8 cellular contexts compared by ENCODE assay signal in genomic region chr3:45034612-45035252, GRCh38. TPM values are rescaled to one million over a fixed set of nuclear protein-coding genes. Genes with fewer than 3 reads are reported as not detected.
DNase-seq lines count a peak whose midpoint lies in the region; ATAC-seq and TF ChIP-seq lines count a peak whose summit lies in the region.

No MANE protein-coding gene starts in this region.

- peaks cover 6% of the 10 kb centered on the region for H3K27me3 ChIP-seq in CD4-positive, CD25-positive, alpha-beta regulatory T cell (ENCODE audit: control insufficient read depth, insufficient read depth, low read length)

- H3K9me3 Mint-ChIP-seq in CD4-positive, CD25-positive, alpha-beta regulatory T cell, result no peaks in the 10 kb centered on the region
- H3K9me3 Mint-ChIP-seq in activated naive CD4-positive, alpha-beta T cell treated with anti-CD3 and anti-CD28 coated beads, Interleukin-2, amount 10 ng/mL, durations not matched to agents 7 days and 5 days, result no peaks in the 10 kb centered on the region
- H3K9me3 Mint-ChIP-seq in naive thymus-derived CD8-positive, alpha-beta T cell, result no peaks in the 10 kb centered on the region
- no peaks in the 10 kb centered on the region for H3K9me3 Mint-ChIP-seq in endothelial cell (ENCODE audit: unreplicated experiment)

- H3K36me3 ChIP-seq in CD4-positive, CD25-positive, alpha-beta regulatory T cell (ENCODE audit: control insufficient read depth, insufficient read depth, low read length), result no peaks in the 10 kb centered on the region

- H3K9me3 ChIP-seq in CD4-positive, CD25-positive, alpha-beta regulatory T cell (ENCODE audit: control insufficient read depth in 2 of 2, low read length in 2 of 2), result no peaks in the 10 kb centered on the region

- peak overlapping the region in 3 of 4 donors; percentile 65 to 72 (median 70) for H3K4me3 Mint-ChIP-seq in CD4-positive, CD25-positive, alpha-beta regulatory T cell
- peak overlapping the region; percentile 29 for H3K4me3 Mint-ChIP-seq in activated naive CD4-positive, alpha-beta T cell treated with anti-CD3 and anti-CD28 coated beads, Interleukin-2, amount 10 ng/mL, durations not matched to agents 7 days and 5 days
- H3K4me3 Mint-ChIP-seq in naive thymus-derived CD8-positive, alpha-beta T cell, result peak overlapping the region in 9 of 10 donors; percentile 13 to 81 (median 66)
- no peak overlapping the region for H3K4me3 Mint-ChIP-seq in endothelial cell (ENCODE audit: unreplicated experiment)

- H3K4me3 ChIP-seq in CD4-positive, CD25-positive, alpha-beta regulatory T cell (ENCODE audit: low read depth, low read length), result no peak overlapping the region
- no peak overlapping the region for H3K4me3 ChIP-seq in Jurkat, Clone E6-1 (ENCODE audit: low read length)

- CTCF ChIA-PET in activated naive CD4-positive, alpha-beta T cell treated with anti-CD3 and anti-CD28 coated beads, Interleukin-2, amount 10 ng/mL, durations not matched to agents 7 days and 5 days (lab: Charles Lee), result interaction anchor here (2.4 to 17.4 kb wide), 3 partner anchors 43 to 625 kb away, joined by 5 to 390 read pairs (median 16); no protein-coding TSS in a partner anchor

- ATAC-seq in CD4-positive, CD25-positive, alpha-beta regulatory T cell (ENCODE audit: low read depth in 2 of 2), result peak in 1 of 2 donors; percentile 18
- ATAC-seq in naive thymus-derived CD8-positive, alpha-beta T cell, result no peak
- no peak for ATAC-seq in HG03469 (IDR thresholded peaks at IDR 0.05; ENCODE audit: unreplicated experiment)

- H3K36me3 Mint-ChIP-seq in CD4-positive, CD25-positive, alpha-beta regulatory T cell, result no peaks in the 10 kb centered on the region
- no peaks in the 10 kb centered on the region for H3K36me3 Mint-ChIP-seq in activated naive CD4-positive, alpha-beta T cell treated with anti-CD3 and anti-CD28 coated beads, Interleukin-2, amount 10 ng/mL, durations not matched to agents 7 days and 5 days
- peaks cover 0 to 2% (median 0%) of the 10 kb centered on the region in 3 donors for H3K36me3 Mint-ChIP-seq in naive thymus-derived CD8-positive, alpha-beta T cell
- peaks cover 3% of the 10 kb centered on the region for H3K36me3 Mint-ChIP-seq in endothelial cell (ENCODE audit: low read depth, unreplicated experiment)

- H3K27me3 Mint-ChIP-seq in CD4-positive, CD25-positive, alpha-beta regulatory T cell, result peaks cover 21% of the 10 kb centered on the region
- peaks cover 75% of the 10 kb centered on the region for H3K27me3 Mint-ChIP-seq in activated naive CD4-positive, alpha-beta T cell treated with anti-CD3 and anti-CD28 coated beads, Interleukin-2, amount 10 ng/mL, durations not matched to agents 7 days and 5 days
- peaks cover 13 to 61% (median 49%) of the 10 kb centered on the region in 5 donors for H3K27me3 Mint-ChIP-seq in naive thymus-derived CD8-positive, alpha-beta T cell
- peaks cover 5% of the 10 kb centered on the region for H3K27me3 Mint-ChIP-seq in endothelial cell (ENCODE audit: unreplicated experiment)

- H3K27ac ChIP-seq in CD4-positive, CD25-positive, alpha-beta regulatory T cell (ENCODE audit: insufficient read depth, low read length, poor library complexity, severe bottlenecking), result no peak overlapping the region

- peak in 1 of 3 donors; percentile 59 for DNase-seq in CD4-positive, CD25-positive, alpha-beta regulatory T cell
- peak; percentile 70 for DNase-seq in Jurkat, Clone E6-1 (ENCODE audit: low read depth, low spot score)
- DNase-seq in activated naive CD4-positive, alpha-beta T cell treated with anti-CD3 and anti-CD28 coated beads, Interleukin-2, amount 10 ng/mL, durations not matched to agents 7 days and 5 days, result peak; percentile 62
- peak in 2 of 10 donors; percentile 17 to 27 for DNase-seq in naive thymus-derived CD8-positive, alpha-beta T cell
- DNase-seq in NCI-H128 (lab: John Stamatoyannopoulos, UW; ENCODE audit: unreplicated experiment) (no peak), endothelial cell (ENCODE audit: low spot score) (no peak), NCI-H187 treated with DMSO at 0.1 percent for 48 hours (lab: John Stamatoyannopoulos, UW) (no peak)

- no peak for TF ChIP-seq CTCF in endothelial cell (IDR thresholded peaks at IDR 0.05; ENCODE audit: unreplicated experiment)

- peaks cover 21% of the 10 kb centered on the region for H3K4me1 ChIP-seq in CD4-positive, CD25-positive, alpha-beta regulatory T cell (ENCODE audit: control insufficient read depth, insufficient read depth, low read length, poor library complexity, severe bottlenecking)

- H3K4me1 Mint-ChIP-seq in CD4-positive, CD25-positive, alpha-beta regulatory T cell, result peaks cover 0 to 35% (median 17%) of the 10 kb centered on the region in 4 donors
- H3K4me1 Mint-ChIP-seq in activated naive CD4-positive, alpha-beta T cell treated with anti-CD3 and anti-CD28 coated beads, Interleukin-2, amount 10 ng/mL, durations not matched to agents 7 days and 5 days, result peaks cover 33% of the 10 kb centered on the region
- peaks cover 18 to 37% (median 27%) of the 10 kb centered on the region in 4 donors for H3K4me1 Mint-ChIP-seq in naive thymus-derived CD8-positive, alpha-beta T cell
- H3K4me1 Mint-ChIP-seq in endothelial cell (ENCODE audit: unreplicated experiment), result peaks cover 13% of the 10 kb centered on the region

- H3K27ac Mint-ChIP-seq in CD4-positive, CD25-positive, alpha-beta regulatory T cell, result peak overlapping the region in 1 of 3 donors; percentile 59
- H3K27ac Mint-ChIP-seq in activated naive CD4-positive, alpha-beta T cell treated with anti-CD3 and anti-CD28 coated beads, Interleukin-2, amount 10 ng/mL, durations not matched to agents 7 days and 5 days, result peak overlapping the region; percentile 43
- peak overlapping the region in 3 of 10 donors; percentile 22 to 54 (median 25) for H3K27ac Mint-ChIP-seq in naive thymus-derived CD8-positive, alpha-beta T cell
- H3K27ac Mint-ChIP-seq in endothelial cell (ENCODE audit: unreplicated experiment), result no peak overlapping the region

- POLR2A ChIA-PET in naive thymus-derived CD8-positive, alpha-beta T cell (lab: Charles Lee), result interaction anchor here (0.7 kb wide), 2 partner anchors 35 to 274 kb away, joined by 4 read pairs; no protein-coding TSS in a partner anchor

RNA-seq across cellular contexts. Expression of gene CLEC3B, which starts 8.6 kb away (rescaled TPM):
- total RNA-seq in CD4-positive, CD25-positive, alpha-beta regulatory T cell, result 0.99 TPM
- polyA plus RNA-seq in CD4-positive, CD25-positive, alpha-beta regulatory T cell, result under 1 TPM in 1 of 4 donors, not detected in 3; 0.29 TPM
- not detected for polyA plus RNA-seq in Jurkat, Clone E6-1 (2012; ENCODE audit: insufficient read depth, insufficient read length)
- 1 to 10 TPM; 1.2 to 1.4 TPM for total RNA-seq in naive thymus-derived CD8-positive, alpha-beta T cell
- not detected for polyA plus RNA-seq in naive thymus-derived CD8-positive, alpha-beta T cell
- total RNA-seq in endothelial cell (ENCODE audit: unreplicated experiment), result 0.41 TPM

RNA-seq across cellular contexts. Expression of gene EXOSC7, which starts 58.7 kb away (rescaled TPM):
- 32.8 TPM for total RNA-seq in CD4-positive, CD25-positive, alpha-beta regulatory T cell
- polyA plus RNA-seq in CD4-positive, CD25-positive, alpha-beta regulatory T cell, result 10 to 100 TPM; 42.5 to 51.7 (median 43.7) TPM
- 106 TPM for polyA plus RNA-seq in Jurkat, Clone E6-1 (2012; ENCODE audit: insufficient read depth, insufficient read length)
- 10 to 100 TPM; 46.7 to 55.4 TPM for total RNA-seq in naive thymus-derived CD8-positive, alpha-beta T cell
- polyA plus RNA-seq in naive thymus-derived CD8-positive, alpha-beta T cell, result 10 to 100 TPM; 46.0 to 55.5 (median 49.1) TPM
- 33.2 TPM for total RNA-seq in endothelial cell (ENCODE audit: unreplicated experiment)

RNA-seq across cellular contexts. Expression of gene ZDHHC3, which starts 58.8 kb away (rescaled TPM):
- total RNA-seq in CD4-positive, CD25-positive, alpha-beta regulatory T cell, result 55.8 TPM
- 10 to 100 TPM; 36.8 to 45.3 (median 39.7) TPM for polyA plus RNA-seq in CD4-positive, CD25-positive, alpha-beta regulatory T cell
- 60.7 TPM for polyA plus RNA-seq in Jurkat, Clone E6-1 (2012; ENCODE audit: insufficient read depth, insufficient read length)
- total RNA-seq in naive thymus-derived CD8-positive, alpha-beta T cell, result 10 to 100 TPM; 46.6 to 48.4 TPM
- polyA plus RNA-seq in naive thymus-derived CD8-positive, alpha-beta T cell, result 10 to 100 TPM; 28.0 to 35.7 (median 33.0) TPM
- 135 TPM for total RNA-seq in endothelial cell (ENCODE audit: unreplicated experiment)

Comparison
In these comparisons a context has a peak if more than half of its experiments do, and no peak if none do; other contexts are left out.
1. DNase-seq: peak in Jurkat, Clone E6-1 (single experiment) and activated naive CD4-positive, alpha-beta T cell treated with anti-CD3 and anti-CD28 coated beads, Interleukin-2, amount 10 ng/mL, durations not matched to agents 7 days and 5 days (single experiment); none in NCI-H128 (single experiment), endothelial cell (single experiment) and NCI-H187 treated with DMSO at 0.1 percent for 48 hours (single experiment).